In the genomic region with DNA sequence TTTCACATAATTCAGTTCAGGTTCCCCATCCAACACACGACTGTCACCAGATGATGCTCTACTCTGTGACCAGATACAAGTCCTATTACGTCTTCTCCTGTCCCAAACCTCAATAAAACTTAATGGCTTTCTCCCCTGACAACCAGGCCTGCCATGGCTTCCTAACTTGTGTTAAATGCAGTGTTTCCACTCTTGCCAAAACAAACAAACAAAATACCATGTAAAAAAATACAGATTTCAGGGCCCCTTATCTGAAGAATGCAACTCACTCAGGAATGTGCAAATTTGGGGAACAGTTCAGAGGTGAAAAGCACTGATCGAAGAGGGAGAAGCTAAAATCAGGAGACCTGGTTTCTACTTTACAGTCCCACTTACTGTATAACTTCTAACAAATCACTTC, we compare ENCODE assay signal across 8 cellular contexts. TPM values are rescaled to one million over a fixed set of nuclear protein-coding genes. Genes with fewer than 3 reads are reported as not detected.
DNase-seq lines count a peak whose midpoint lies in the region; ATAC-seq, FAIRE-seq and TF ChIP-seq lines count a peak whose summit lies in the region.

No MANE protein-coding gene starts in this region.

- no peak for ATAC-seq in activated naive CD8-positive, alpha-beta T cell treated with anti-CD3 and anti-CD28 coated beads, Interleukin-2, amount 10 ng/mL, durations not matched to agents 7 days and 5 days (ENCODE audit: low read depth)
- ATAC-seq in thoracic aorta (ENCODE audit: insufficient number of reproducible peaks, low FRiP score, low read depth) (no peak), GM19035 (IDR thresholded peaks at IDR 0.05; ENCODE audit: unreplicated experiment) (no peak)

- H3K27ac Mint-ChIP-seq in activated CD4-positive, alpha-beta T cell treated with anti-CD3 and anti-CD28 coated beads, Interleukin-2, amount 10 ng/mL, durations not matched to agents 7 days and 5 days, result peak overlapping the region; percentile 95
- peak overlapping the region; percentile 96 for H3K27ac Mint-ChIP-seq in activated naive CD8-positive, alpha-beta T cell treated with anti-CD3 and anti-CD28 coated beads, Interleukin-2, amount 10 ng/mL, durations not matched to agents 7 days and 5 days

- H3K36me3 ChIP-seq in kidney (ENCODE audit: control insufficient read depth in 1 of 2, insufficient read depth in 2 of 2, low read length in 2 of 2) (peaks cover 0 to 10% of the 10 kb centered on the region in 2 donors), thoracic aorta (no peaks in the 10 kb centered on the region)

- H3K4me3 Mint-ChIP-seq in activated CD4-positive, alpha-beta T cell treated with anti-CD3 and anti-CD28 coated beads, Interleukin-2, amount 10 ng/mL, durations not matched to agents 7 days and 5 days, result peak overlapping the region; percentile 84
- peak overlapping the region; percentile 93 for H3K4me3 Mint-ChIP-seq in activated naive CD8-positive, alpha-beta T cell treated with anti-CD3 and anti-CD28 coated beads, Interleukin-2, amount 10 ng/mL, durations not matched to agents 7 days and 5 days

- POLR2A ChIA-PET in activated CD4-positive, alpha-beta T cell treated with anti-CD3 and anti-CD28 coated beads, Interleukin-2, amount 10 ng/mL, durations not matched to agents 7 days and 5 days (lab: Charles Lee), result no interaction called here
- POLR2A ChIA-PET in activated naive CD8-positive, alpha-beta T cell treated with anti-CD3 and anti-CD28 coated beads, Interleukin-2, amount 10 ng/mL, durations not matched to agents 7 days and 5 days (lab: Charles Lee), result no interaction called here

- CTCF ChIA-PET in activated CD4-positive, alpha-beta T cell treated with anti-CD3 and anti-CD28 coated beads, Interleukin-2, amount 10 ng/mL, durations not matched to agents 7 days and 5 days (lab: Charles Lee), result no interaction called here

- H3K36me3 Mint-ChIP-seq in activated CD4-positive, alpha-beta T cell treated with anti-CD3 and anti-CD28 coated beads, Interleukin-2, amount 10 ng/mL, durations not matched to agents 7 days and 5 days (ENCODE audit: low read depth), result peaks cover 13% of the 10 kb centered on the region
- peaks cover 11% of the 10 kb centered on the region for H3K36me3 Mint-ChIP-seq in activated naive CD8-positive, alpha-beta T cell treated with anti-CD3 and anti-CD28 coated beads, Interleukin-2, amount 10 ng/mL, durations not matched to agents 7 days and 5 days

- DNase-seq in activated CD4-positive, alpha-beta T cell treated with anti-CD3 and anti-CD28 coated beads, Interleukin-2, amount 10 ng/mL, durations not matched to agents 7 days and 5 days, result no peak
- DNase-seq in activated CD4-positive, alpha-beta T cell treated with anti-CD3 and anti-CD28 coated beads, Interleukin-2, amount 50 U/mL, for 4 hours, result no peak
- no peak for DNase-seq in activated naive CD8-positive, alpha-beta T cell treated with anti-CD3 and anti-CD28 coated beads, Interleukin-2, amount 10 ng/mL, durations not matched to agents 7 days and 5 days
- DNase-seq in kidney (no peak), thoracic aorta (ENCODE audit: low spot score) (no peak), middle frontal gyrus (ENCODE audit: extremely low spot score, low spot score) (no peak), AG08396 (ENCODE audit: low spot score) (no peak)

- H3K4me3 ChIP-seq in kidney (ENCODE audit: low read length in 2 of 2) (peak overlapping the region; percentile 93 to 98), thoracic aorta (peak overlapping the region; percentile 73)

- peak overlapping the region in 1 of 2 donors; percentile 19 for H3K27ac ChIP-seq in kidney (ENCODE audit: low read depth in 2 of 2, low read length in 2 of 2)
- peak overlapping the region; percentile 72 to 85 for H3K27ac ChIP-seq in thoracic aorta

- intact Hi-C loops in kidney (cut with DNase I), result no loop called here

- peak overlapping the region; percentile 65 to 71 for H3K9ac ChIP-seq in kidney (ENCODE audit: low read length in 2 of 2)

- no peaks in the 10 kb centered on the region for H3K27me3 Mint-ChIP-seq in activated CD4-positive, alpha-beta T cell treated with anti-CD3 and anti-CD28 coated beads, Interleukin-2, amount 10 ng/mL, durations not matched to agents 7 days and 5 days
- H3K27me3 Mint-ChIP-seq in activated naive CD8-positive, alpha-beta T cell treated with anti-CD3 and anti-CD28 coated beads, Interleukin-2, amount 10 ng/mL, durations not matched to agents 7 days and 5 days, result no peaks in the 10 kb centered on the region

- H3K9me3 ChIP-seq in kidney (ENCODE audit: control insufficient read depth in 1 of 2, low read length in 2 of 2) (no peaks in the 10 kb centered on the region), thoracic aorta (no peaks in the 10 kb centered on the region)

- TF ChIP-seq CTCF in kidney (IDR thresholded peaks at IDR 0.05; ENCODE audit: borderline replicate concordance, extremely low read depth, insufficient read depth) (no peak), thoracic aorta (IDR thresholded peaks at IDR 0.05) (no peak)

- H3K27me3 ChIP-seq in thoracic aorta (replicated peaks; ENCODE audit: insufficient read depth), result no peaks in the 10 kb centered on the region

- peaks cover 3 to 4% of the 10 kb centered on the region in 2 donors for H3K4me1 ChIP-seq in kidney (ENCODE audit: control insufficient read depth in 1 of 2, insufficient read depth in 1 of 2, low read depth in 1 of 2, low read length in 2 of 2)
- peaks cover 5 to 19% of the 10 kb centered on the region in 2 donors for H3K4me1 ChIP-seq in thoracic aorta (ENCODE audit: control insufficient read depth in 1 of 2, low read depth in 2 of 2)

- FAIRE-seq in kidney (lab: Jason Lieb, UNC), result no peak

- peaks cover 39% of the 10 kb centered on the region for H3K4me1 Mint-ChIP-seq in activated CD4-positive, alpha-beta T cell treated with anti-CD3 and anti-CD28 coated beads, Interleukin-2, amount 10 ng/mL, durations not matched to agents 7 days and 5 days
- peaks cover 29% of the 10 kb centered on the region for H3K4me1 Mint-ChIP-seq in activated naive CD8-positive, alpha-beta T cell treated with anti-CD3 and anti-CD28 coated beads, Interleukin-2, amount 10 ng/mL, durations not matched to agents 7 days and 5 days

- H3K9me3 Mint-ChIP-seq in activated CD4-positive, alpha-beta T cell treated with anti-CD3 and anti-CD28 coated beads, Interleukin-2, amount 10 ng/mL, durations not matched to agents 7 days and 5 days, result no peaks in the 10 kb centered on the region
- no peaks in the 10 kb centered on the region for H3K9me3 Mint-ChIP-seq in activated naive CD8-positive, alpha-beta T cell treated with anti-CD3 and anti-CD28 coated beads, Interleukin-2, amount 10 ng/mL, durations not matched to agents 7 days and 5 days

RNA-seq across cellular contexts. Expression of a gene that starts 0.9 kb away (rescaled TPM):
- total RNA-seq in activated CD4-positive, alpha-beta T cell treated with anti-CD3 and anti-CD28 coated beads, Interleukin-2, amount 10 ng/mL, durations not matched to agents 7 days and 5 days, result 10 to 100 TPM; 54.2 to 62.5 TPM
- total RNA-seq in activated naive CD8-positive, alpha-beta T cell treated with anti-CD3 and anti-CD28 coated beads, Interleukin-2, amount 10 ng/mL, durations not matched to agents 7 days and 5 days, result 10 to 100 TPM; 50.2 to 50.6 TPM
- total RNA-seq in kidney (1.2 TPM), thoracic aorta (1 to 10 TPM in 1 of 2 donors, not detected in 1; 1.6 TPM)
- polyA plus RNA-seq in kidney (ENCODE audit: insufficient read depth, low read depth, low replicate concordance), result 0.28 TPM

Comparison
In these comparisons a context has a peak if more than half of its experiments do, and no peak if none do; other contexts are left out.
1. RNA of a gene that starts 0.9 kb away (total RNA-seq): 54.2 to 62.5 TPM in activated CD4-positive, alpha-beta T cell treated with anti-CD3 and anti-CD28 coated beads, Interleukin-2, amount 10 ng/mL, durations not matched to agents 7 days and 5 days and 50.2 to 50.6 TPM in activated naive CD8-positive, alpha-beta T cell treated with anti-CD3 and anti-CD28 coated beads, Interleukin-2, amount 10 ng/mL, durations not matched to agents 7 days and 5 days; 1.6 TPM in thoracic aorta and 1.2 TPM in kidney (single experiment); every median in the first group is over 10 times any median in the second.